8 cellular contexts compared by ENCODE assay signal in the genomic region with DNA sequence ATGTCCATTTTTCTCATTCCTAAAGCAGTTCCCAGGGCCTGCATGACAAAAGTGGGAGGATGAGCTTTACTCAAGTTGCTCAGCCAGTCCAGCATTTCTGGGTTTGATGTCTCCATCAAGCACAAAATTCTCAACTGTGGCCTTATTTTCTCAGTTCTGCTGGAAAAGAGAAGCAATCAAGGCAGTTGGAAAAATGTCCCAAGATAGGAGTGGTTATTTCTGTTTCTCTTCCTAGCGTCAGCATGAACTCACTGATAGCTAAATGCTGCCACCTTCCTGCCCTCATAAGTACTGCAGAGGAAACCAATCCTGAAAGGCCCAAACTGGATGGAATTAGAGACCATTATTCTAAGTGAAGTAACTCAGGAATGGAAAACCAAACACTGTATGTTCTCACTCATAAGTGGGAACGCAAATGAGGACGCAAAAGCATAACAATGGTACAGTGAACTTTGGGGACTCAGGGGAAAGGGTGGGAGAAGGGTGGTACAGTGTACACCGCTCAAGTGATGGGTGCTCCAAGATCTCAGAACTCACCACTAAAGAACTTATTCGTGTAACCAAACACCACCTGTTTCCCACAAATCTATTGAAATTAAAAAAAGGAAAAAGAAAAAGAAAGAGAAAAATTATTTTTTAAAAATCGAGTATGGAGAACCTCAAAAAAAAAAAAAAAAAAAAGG. TPM values are rescaled to one million over a fixed set of nuclear protein-coding genes. Genes with fewer than 3 reads are reported as not detected.
DNase-seq lines count a peak whose midpoint lies in the region; ATAC-seq, FAIRE-seq and TF ChIP-seq lines count a peak whose summit lies in the region.

No MANE protein-coding gene starts in this region.

- intact Hi-C loops in activated CD4-positive, alpha-beta T cell treated with anti-CD3 and anti-CD28 coated beads, Interleukin-2, amount 10 ng/mL, durations not matched to agents 24 days and 14 days (cut with micrococcal nuclease): loop anchor here (1.0 to 5.0 kb wide), 3 partner anchors 287 to 1253 kb away; partner anchors contain the start of gene METAP1
- intact Hi-C loops in right lobe of liver (cut with DNase I): no loop called here

- H3K4me3 ChIP-seq in H7 (ENCODE audit: insufficient read depth, low read depth, low read length): no peak overlapping the region
- no peak overlapping the region for H3K4me3 ChIP-seq in coronary artery
- no peak overlapping the region for H3K4me3 ChIP-seq in right lobe of liver

- peaks cover 0 to 47% (median 14%) of the 10 kb centered on the region in 4 donors for H3K4me1 ChIP-seq in right lobe of liver

- TF ChIP-seq CTCF in coronary artery (IDR thresholded peaks at IDR 0.05): peak; percentile 72
- peak; percentile 88 to 99 (median 90) for TF ChIP-seq CTCF in right lobe of liver (IDR thresholded peaks at IDR 0.05)

- H3K9me3 ChIP-seq in right lobe of liver: no peaks in the 10 kb centered on the region

- no peak for FAIRE-seq in H54 (lab: Jason Lieb, UNC)

- TF ChIP-seq POLR2A in right lobe of liver (IDR thresholded peaks at IDR 0.05): no peak
- no peak for TF ChIP-seq POLR2A in H54 (IDR thresholded peaks at IDR 0.05; ENCODE audit: low read depth, low read length)

- no peak overlapping the region for H3K27ac Mint-ChIP-seq in activated CD4-positive, alpha-beta T cell treated with anti-CD3 and anti-CD28 coated beads, Interleukin-2, amount 10 ng/mL, durations not matched to agents 24 days and 14 days

- no peaks in the 10 kb centered on the region for H3K9me3 Mint-ChIP-seq in activated CD4-positive, alpha-beta T cell treated with anti-CD3 and anti-CD28 coated beads, Interleukin-2, amount 10 ng/mL, durations not matched to agents 24 days and 14 days

- DNase-seq in C1 segment of cervical spinal cord (lab: John Stamatoyannopoulos, UW) (peak in 11 of 14 donors; percentile 2 to 48 (median 18)), H7 (peak; percentile 26), NCI-H345 treated with DMSO at 0.1 percent for 48 hours (lab: John Stamatoyannopoulos, UW; ENCODE audit: unreplicated experiment) (peak; percentile 18), coronary artery (ENCODE audit: low spot score) (no peak), right lobe of liver (peak in 2 of 3 donors; percentile 35 to 81), H54 (ENCODE audit: insufficient read length, low spot score) (no peak)
- peak; percentile 88 for DNase-seq in activated CD4-positive, alpha-beta T cell treated with anti-CD3 and anti-CD28 coated beads, Interleukin-2, amount 10 ng/mL, durations not matched to agents 24 days and 14 days
- DNase-seq in stimulated activated CD8-positive, alpha-beta memory T cell treated with anti-CD3 and anti-CD28 coated beads, Interleukin-12 subunit alpha, Interleukin-12 subunit beta, amount 100 ng/mL, for 1 hour (ENCODE audit: low read depth): peak; percentile 33

- H3K27me3 Mint-ChIP-seq in activated CD4-positive, alpha-beta T cell treated with anti-CD3 and anti-CD28 coated beads, Interleukin-2, amount 10 ng/mL, durations not matched to agents 24 days and 14 days: no peaks in the 10 kb centered on the region

- no peaks in the 10 kb centered on the region for H3K27me3 ChIP-seq in H7 (ENCODE audit: control insufficient read depth, insufficient read depth, low read length)
- H3K27me3 ChIP-seq in right lobe of liver: no peaks in the 10 kb centered on the region

- WGBS in right lobe of liver (ENCODE audit: insufficient coverage, low coverage, low lambda C conversion rate, missing lambda C conversion rate): 27% methylated on average over 6 of the region's 6 CpGs

- peak; percentile 73 to 86 (median 75) for ATAC-seq in right lobe of liver

- no peak overlapping the region for H3K4me3 Mint-ChIP-seq in activated CD4-positive, alpha-beta T cell treated with anti-CD3 and anti-CD28 coated beads, Interleukin-2, amount 10 ng/mL, durations not matched to agents 24 days and 14 days

- H3K27ac ChIP-seq in coronary artery: peak overlapping the region; percentile 85 to 88
- H3K27ac ChIP-seq in right lobe of liver: peak overlapping the region; percentile 45 to 94 (median 88)

- peaks cover 12% of the 10 kb centered on the region for H3K4me1 Mint-ChIP-seq in activated CD4-positive, alpha-beta T cell treated with anti-CD3 and anti-CD28 coated beads, Interleukin-2, amount 10 ng/mL, durations not matched to agents 24 days and 14 days

- H3K36me3 Mint-ChIP-seq in activated CD4-positive, alpha-beta T cell treated with anti-CD3 and anti-CD28 coated beads, Interleukin-2, amount 10 ng/mL, durations not matched to agents 24 days and 14 days (ENCODE audit: low read depth): no peaks in the 10 kb centered on the region

- no peaks in the 10 kb centered on the region for H3K36me3 ChIP-seq in H7 (replicated peaks; ENCODE audit: control insufficient read depth, insufficient read depth, low read length)
- H3K36me3 ChIP-seq in right lobe of liver: no peaks in the 10 kb centered on the region

RNA-seq across cellular contexts. Expression of gene ADH7, which starts 29.6 kb away (rescaled TPM):
- total RNA-seq in H7 (2014; rRNA removed; shearing (Covaris generic)): not detected in 2 replicates
- not detected in 2 replicates for total RNA-seq in activated CD4-positive, alpha-beta T cell treated with anti-CD3 and anti-CD28 coated beads, Interleukin-2, amount 10 ng/mL, durations not matched to agents 24 days and 14 days
- total RNA-seq in right lobe of liver: under 1 TPM in 1 of 6 experiments, not detected in 5; 0.42 TPM

RNA-seq across cellular contexts. Expression of gene ADH1C, which starts 53.0 kb away (rescaled TPM):
- total RNA-seq in H7 (2014; rRNA removed; shearing (Covaris generic)): not detected in 2 replicates
- not detected in 2 replicates for total RNA-seq in activated CD4-positive, alpha-beta T cell treated with anti-CD3 and anti-CD28 coated beads, Interleukin-2, amount 10 ng/mL, durations not matched to agents 24 days and 14 days
- total RNA-seq in right lobe of liver: 100 to 1,000 TPM; 187 to 684 (median 490) TPM

Comparison
In these comparisons a context has a peak if more than half of its experiments do, and no peak if none do; other contexts are left out.
1. DNase-seq: peak in C1 segment of cervical spinal cord (11 of 14), H7 (single experiment), NCI-H345 treated with DMSO at 0.1 percent for 48 hours (single experiment), activated CD4-positive, alpha-beta T cell treated with anti-CD3 and anti-CD28 coated beads, Interleukin-2, amount 10 ng/mL, durations not matched to agents 24 days and 14 days (single experiment), right lobe of liver (2 of 3) and stimulated activated CD8-positive, alpha-beta memory T cell treated with anti-CD3 and anti-CD28 coated beads, Interleukin-12 subunit alpha, Interleukin-12 subunit beta, amount 100 ng/mL, for 1 hour (single experiment); none in coronary artery (single experiment) and H54 (single experiment).
2. RNA of gene ADH1C, which starts 53.0 kb away (total RNA-seq): 187 to 684 TPM in right lobe of liver; not detected in H7 and not detected in activated CD4-positive, alpha-beta T cell treated with anti-CD3 and anti-CD28 coated beads, Interleukin-2, amount 10 ng/mL, durations not matched to agents 24 days and 14 days; every median in the first group is over 100 times any median in the second.